ENCODE assay signal across 9 cellular contexts in the genomic region with DNA sequence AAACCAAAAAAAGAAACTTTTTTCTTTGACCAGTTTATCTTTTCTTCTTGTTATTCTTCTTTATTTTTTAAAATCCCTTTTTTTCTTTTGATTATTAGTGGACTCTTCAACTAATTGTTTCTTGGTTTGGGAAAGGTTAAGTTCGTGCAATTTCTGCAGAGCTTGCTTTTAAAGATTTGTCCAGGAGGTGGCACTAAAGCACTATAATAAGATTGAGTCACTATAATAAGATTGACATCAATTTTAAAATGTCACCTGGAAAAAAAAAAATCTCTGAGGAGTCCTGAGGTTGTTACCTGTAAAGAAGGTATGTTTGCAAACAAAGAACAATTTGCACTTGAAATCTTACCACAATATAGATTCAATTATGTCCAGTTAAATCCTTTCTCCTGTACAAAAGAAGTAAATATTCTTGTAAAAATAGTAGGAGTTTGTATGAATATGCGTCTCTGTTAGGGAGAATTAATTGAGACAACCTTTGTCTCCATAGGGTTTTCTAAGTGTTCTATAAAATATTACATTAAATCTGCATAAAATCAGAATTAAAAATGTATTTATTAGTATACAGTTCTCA.
DNase-seq lines count a peak whose midpoint lies in the region; ATAC-seq and TF ChIP-seq lines count a peak whose summit lies in the region.
"Had no signal": no experiment of that assay in that cellular context is flagged by ENCODE, and none has a peak within 500 bp of the region (broad histone marks: within the 10 kb centered on the region; RNA-seq: fewer than 3 reads in every experiment).

No MANE protein-coding gene starts in this region.

- TF ChIP-seq CTCF in NB4 (IDR thresholded peaks at IDR 0.05; ENCODE audit: low read depth, low read length) = peak; percentile 43
- peak; percentile 32 for TF ChIP-seq CTCF in activated B cell treated with CpG ODN at 0.5 μM for 24 hours (IDR thresholded peaks at IDR 0.05)

- ATAC-seq in GM21529 (IDR thresholded peaks at IDR 0.05; ENCODE audit: unreplicated experiment) = peak; percentile 55
- no peak for ATAC-seq in activated B cell treated with CpG ODN at 0.5 μM for 24 hours (ENCODE audit: low read depth)
- ATAC-seq: activated naive CD4-positive, alpha-beta T cell treated with anti-CD3 and anti-CD28 coated beads, Interleukin-2, amount 50 U/mL, for 72 hours had no signal

- POLR2A ChIA-PET in activated B cell treated with CpG ODN at 0.5 μM for 24 hours (lab: Charles Lee) = no interaction called here

- no peaks in the 10 kb centered on the region for H3K4me1 Mint-ChIP-seq in activated B cell treated with CpG ODN at 0.5 μM for 24 hours

- no peaks in the 10 kb centered on the region for H3K36me3 Mint-ChIP-seq in activated B cell treated with CpG ODN at 0.5 μM for 24 hours (ENCODE audit: low read depth)
- H3K36me3 Mint-ChIP-seq: activated naive CD4-positive, alpha-beta T cell treated with anti-CD3 and anti-CD28 coated beads, Interleukin-2, amount 50 U/mL, for 72 hours had no signal

- H3K4me3 ChIP-seq in NB4 (ENCODE audit: low read depth, low read length) = no peak overlapping the region

- DNase-seq in NCI-H1436 (lab: John Stamatoyannopoulos, UW) = peak; percentile 44
- DNase-seq in NCI-H1436 treated with DMSO at 0.1 percent for 48 hours (lab: John Stamatoyannopoulos, UW) = no peak
- peak; percentile 40 for DNase-seq in NB4 (ENCODE audit: low read depth)
- DNase-seq in activated B cell treated with CpG ODN at 0.5 μM for 24 hours = no peak
- peak in 22 of 42 donors; percentile 1 to 76 (median 32) for DNase-seq in head of caudate nucleus
- peak; percentile 30 for DNase-seq in stimulated activated CD4-positive, alpha-beta T cell treated with anti-CD3 and anti-CD28 coated beads, Interleukin-4, amount 100 ng/mL, for 24 hours
- no peak for DNase-seq in SIG-M5 treated with dmso at 0.1 percent for 504 hours (lab: John Stamatoyannopoulos, UW; ENCODE audit: unreplicated experiment)

- CTCF ChIA-PET in activated B cell treated with CpG ODN at 0.5 μM for 24 hours (lab: Charles Lee) = no interaction called here

- H3K27ac Mint-ChIP-seq in activated B cell treated with CpG ODN at 0.5 μM for 24 hours = no peak overlapping the region
- H3K27ac Mint-ChIP-seq: activated naive CD4-positive, alpha-beta T cell treated with anti-CD3 and anti-CD28 coated beads, Interleukin-2, amount 50 U/mL, for 72 hours had no signal

- H3K4me3 Mint-ChIP-seq in activated B cell treated with CpG ODN at 0.5 μM for 24 hours = no peak overlapping the region

- no peak for TF ChIP-seq POLR2A in NB4 (IDR thresholded peaks at IDR 0.05; ENCODE audit: extremely low read depth, insufficient read length)

- no peaks in the 10 kb centered on the region for H3K27me3 Mint-ChIP-seq in activated B cell treated with CpG ODN at 0.5 μM for 24 hours

- no peaks in the 10 kb centered on the region for H3K9me3 Mint-ChIP-seq in activated B cell treated with CpG ODN at 0.5 μM for 24 hours
- H3K9me3 Mint-ChIP-seq: activated naive CD4-positive, alpha-beta T cell treated with anti-CD3 and anti-CD28 coated beads, Interleukin-2, amount 50 U/mL, for 72 hours had no signal

- intact Hi-C loops in activated B cell treated with CpG ODN at 0.5 μM for 24 hours (cut with micrococcal nuclease) (loop anchor here (5.0 kb wide), 1 partner anchor 513 kb away; no protein-coding TSS in a partner anchor), head of caudate nucleus (cut with DNase I) (no loop called here)

Comparison
In these comparisons a context has a peak if more than half of its experiments do, and no peak if none do; other contexts are left out.
1. DNase-seq: peak in NCI-H1436 (single experiment), NB4 (single experiment), head of caudate nucleus (22 of 42) and stimulated activated CD4-positive, alpha-beta T cell treated with anti-CD3 and anti-CD28 coated beads, Interleukin-4, amount 100 ng/mL, for 24 hours (single experiment); none in NCI-H1436 treated with DMSO at 0.1 percent for 48 hours (single experiment), activated B cell treated with CpG ODN at 0.5 μM for 24 hours (single experiment) and SIG-M5 treated with dmso at 0.1 percent for 504 hours (single experiment).